In the genomic region with DNA sequence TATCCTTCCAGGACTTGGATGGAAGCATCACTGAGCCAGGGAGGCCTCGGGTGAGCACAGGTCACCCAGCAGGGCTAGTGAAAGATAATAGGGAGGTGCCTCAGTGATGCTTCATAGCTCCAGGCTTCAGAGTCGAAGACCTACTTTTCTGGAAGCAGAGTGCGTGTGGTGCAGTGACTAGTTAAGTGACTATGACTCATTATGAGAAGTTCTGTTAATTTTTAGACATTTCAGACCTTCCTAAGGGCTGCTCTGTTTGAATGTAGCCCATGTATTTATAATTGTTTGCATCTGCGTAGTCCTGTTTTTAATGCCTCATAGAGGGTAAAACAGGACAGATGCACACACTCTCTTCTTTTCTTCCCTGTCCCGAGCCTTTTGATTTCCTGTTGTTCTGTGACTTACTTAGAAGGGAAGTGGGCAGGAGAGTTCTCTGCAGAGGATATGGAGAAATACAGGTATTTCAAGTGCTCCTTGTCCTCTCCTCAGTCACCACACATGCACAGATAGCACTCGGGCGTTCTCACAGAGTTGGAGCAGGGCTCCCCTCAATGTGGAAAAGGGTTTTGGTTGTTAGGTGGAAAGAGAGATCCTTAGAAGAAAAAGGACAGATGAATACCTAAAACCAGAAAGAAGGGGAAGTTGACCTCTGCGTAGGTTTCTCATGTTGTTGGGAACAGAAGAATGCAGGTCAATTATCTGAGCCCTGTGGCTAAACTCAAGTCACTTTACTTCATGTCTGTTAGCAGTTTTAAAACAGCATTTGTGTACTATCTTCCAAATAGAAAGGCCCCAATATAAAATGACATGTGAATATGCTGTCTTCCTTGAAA, we compare ENCODE assay signal across 10 cellular contexts. TPM values are rescaled to one million over a fixed set of nuclear protein-coding genes. Genes with fewer than 3 reads are reported as not detected.
DNase-seq lines count a peak whose midpoint lies in the region; ATAC-seq and FAIRE-seq lines count a peak whose summit lies in the region.
"Had no signal": no experiment of that assay in that cellular context is flagged by ENCODE, and none has a peak within 500 bp of the region (broad histone marks: within the 10 kb centered on the region; RNA-seq: fewer than 3 reads in every experiment).

No MANE protein-coding gene starts in this region.

- H3K27me3 ChIP-seq in esophagus (ENCODE audit: control insufficient read depth in 1 of 2, insufficient read depth in 2 of 2, low read length in 2 of 2), result no peaks in the 10 kb centered on the region

- no peaks in the 10 kb centered on the region for H3K9me3 Mint-ChIP-seq in activated T-cell treated with anti-CD3 and anti-CD28 coated beads, Interleukin-2, amount 50 U/mL, for 24 hours
- H3K9me3 Mint-ChIP-seq: brain had no signal

- peak overlapping the region; percentile 89 for H3K27ac Mint-ChIP-seq in activated T-cell treated with anti-CD3 and anti-CD28 coated beads, Interleukin-2, amount 50 U/mL, for 24 hours
- H3K27ac Mint-ChIP-seq: brain had no signal

- peaks cover 58% of the 10 kb centered on the region for H3K36me3 Mint-ChIP-seq in activated T-cell treated with anti-CD3 and anti-CD28 coated beads, Interleukin-2, amount 50 U/mL, for 24 hours (ENCODE audit: low read depth)

- H3K36me3 ChIP-seq in esophagus (ENCODE audit: control insufficient read depth in 2 of 2, insufficient read depth in 2 of 2, low read length in 1 of 2), result peaks cover 3% of the 10 kb centered on the region in 2 donors

- H3K4me3 Mint-ChIP-seq in activated T-cell treated with anti-CD3 and anti-CD28 coated beads, Interleukin-2, amount 50 U/mL, for 24 hours, result peak overlapping the region; percentile 41
- H3K4me3 Mint-ChIP-seq: brain had no signal

- H3K4me1 Mint-ChIP-seq in activated T-cell treated with anti-CD3 and anti-CD28 coated beads, Interleukin-2, amount 50 U/mL, for 24 hours (ENCODE audit: low read depth), result peaks cover 30% of the 10 kb centered on the region

- peak; percentile 97 for ATAC-seq in HG02852 (IDR thresholded peaks at IDR 0.05; ENCODE audit: unreplicated experiment)

- H3K4me1 ChIP-seq in esophagus (ENCODE audit: control insufficient read depth in 2 of 2, insufficient read depth in 2 of 2, low read length in 1 of 2), result peaks cover 0 to 2% of the 10 kb centered on the region in 2 donors

- peak overlapping the region; percentile 59 to 66 for H3K27ac ChIP-seq in esophagus (ENCODE audit: low read depth in 2 of 2, low read length in 1 of 2)

- peak; percentile 37 for DNase-seq in activated T-cell treated with anti-CD3 and anti-CD28 coated beads, Interleukin-2, amount 50 U/mL, for 24 hours
- DNase-seq in activated T-cell treated with anti-CD3 and anti-CD28 coated beads for 4 hours (no peak), RPMI7951 (ENCODE audit: low read depth) (peak; percentile 95), urothelium cell line (ENCODE audit: low spot score) (no peak), UCSD-AML1 (lab: John Stamatoyannopoulos, UW; ENCODE audit: unreplicated experiment) (no peak)
- DNase-seq in stimulated activated CD4-positive, alpha-beta T cell treated with anti-CD3 and anti-CD28 coated beads, TNF-alpha, amount 100 ng/mL, for 48 hours (ENCODE audit: low read depth in 3 of 3), result peak in 2 of 3 donors; percentile 4 to 18

- no peaks in the 10 kb centered on the region for H3K9me3 ChIP-seq in esophagus (ENCODE audit: control insufficient read depth in 2 of 2, insufficient read depth in 1 of 2, low read depth in 1 of 2, low read length in 1 of 2)

- 56 to 60% methylated on average over 8 of the region's 8 CpGs for WGBS in esophagus, 2 donors

- no peak for FAIRE-seq in urothelium cell line (lab: Jason Lieb, UNC)
- FAIRE-seq: G401.6 had no signal

- H3K4me3 ChIP-seq in esophagus (ENCODE audit: low read depth in 1 of 2, low read length in 2 of 2), result no peak overlapping the region

- no peaks in the 10 kb centered on the region for H3K27me3 Mint-ChIP-seq in activated T-cell treated with anti-CD3 and anti-CD28 coated beads, Interleukin-2, amount 50 U/mL, for 24 hours
- H3K27me3 Mint-ChIP-seq: brain had no signal

RNA-seq across cellular contexts. Expression of a gene that starts 34.7 kb away (rescaled TPM):
- total RNA-seq in RPMI7951 (2014; rRNA removed; shearing (Covaris generic)), result 88.4 and 107 TPM in 2 replicates
- polyA plus RNA-seq in esophagus, result 10 to 100 TPM; 37.1 to 62.4 TPM

RNA-seq across cellular contexts. Expression of a gene that starts 58.5 kb away (rescaled TPM):
- 0.24 TPM in 1 of 2 replicates, not detected in the other for total RNA-seq in RPMI7951 (2014; rRNA removed; shearing (Covaris generic))
- 1 to 10 TPM in 1 of 2 donors, under 1 TPM in 1; 0.51 to 1.6 TPM for polyA plus RNA-seq in esophagus

Comparison
In these comparisons a context has a peak if more than half of its experiments do, and no peak if none do; other contexts are left out.
1. DNase-seq: peak in activated T-cell treated with anti-CD3 and anti-CD28 coated beads, Interleukin-2, amount 50 U/mL, for 24 hours (single experiment), RPMI7951 (single experiment) and stimulated activated CD4-positive, alpha-beta T cell treated with anti-CD3 and anti-CD28 coated beads, TNF-alpha, amount 100 ng/mL, for 48 hours (2 of 3); none in activated T-cell treated with anti-CD3 and anti-CD28 coated beads for 4 hours (single experiment), urothelium cell line (single experiment) and UCSD-AML1 (single experiment).